ENCODE assay signal across 9 cellular contexts in the genomic region with DNA sequence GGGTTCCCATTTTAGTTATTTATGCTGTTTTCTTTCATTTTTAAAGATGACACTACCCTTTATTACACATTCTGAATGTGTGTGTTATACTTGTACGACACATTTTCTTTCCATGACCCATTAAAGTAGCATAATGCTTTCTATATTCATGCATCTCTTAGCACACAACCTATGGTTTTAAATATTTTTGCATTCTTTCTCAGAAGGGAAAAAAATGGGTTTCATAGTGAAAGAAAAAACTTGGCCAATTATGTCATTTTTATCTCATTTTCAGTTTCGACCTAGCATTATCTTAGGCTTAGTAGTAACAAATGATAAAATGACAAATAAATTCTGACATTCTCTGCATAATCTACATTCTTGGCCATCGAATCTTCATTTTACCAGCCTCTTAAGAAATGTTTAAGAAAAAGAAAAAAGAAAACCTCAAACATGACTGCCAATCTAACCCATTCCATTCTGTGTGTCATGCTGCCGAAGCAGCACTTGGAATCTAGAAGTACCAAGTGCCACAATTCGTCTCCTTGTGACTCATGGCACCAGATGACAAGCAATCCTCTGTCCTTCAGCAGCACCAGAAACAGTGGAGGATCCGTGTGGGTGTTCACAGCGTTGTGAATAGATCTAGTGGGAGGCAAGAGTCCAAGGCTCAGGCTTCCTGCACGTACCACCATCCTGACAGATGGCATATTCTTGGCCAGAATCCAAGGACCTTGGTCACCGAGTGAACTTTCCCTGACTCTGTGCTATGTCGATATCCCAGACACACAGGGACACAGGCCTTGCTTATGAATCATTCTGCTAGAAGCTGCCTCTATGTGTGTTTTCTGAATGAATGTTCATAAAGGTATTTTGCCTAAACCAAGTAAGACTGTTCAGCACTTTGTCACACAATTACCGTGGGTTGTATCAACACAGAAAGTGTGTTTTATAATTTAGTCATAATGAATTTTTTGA.
DNase-seq lines count a peak whose midpoint lies in the region; ATAC-seq and TF ChIP-seq lines count a peak whose summit lies in the region.
"Had no signal": no experiment of that assay in that cellular context is flagged by ENCODE, and none has a peak within 500 bp of the region (broad histone marks: within the 10 kb centered on the region; RNA-seq: fewer than 3 reads in every experiment).

No MANE protein-coding gene starts in this region.

- peak; percentile 1 to 5 for DNase-seq in activated CD4-positive, alpha-beta T cell treated with anti-CD3 and anti-CD28 coated beads, Interleukin-2, amount 50 U/mL, for 48 hours
- DNase-seq in activated CD4-positive, alpha-beta T cell treated with anti-CD3 and anti-CD28 coated beads, Interleukin-2, amount 10 ng/mL, durations not matched to agents 24 days and 14 days, result no peak
- DNase-seq in PC-9, result peak; percentile 81 to 99
- peak; percentile 73 for DNase-seq in occipital lobe (lab: John Stamatoyannopoulos, UW)
- no peak for DNase-seq in GF-D8 (lab: John Stamatoyannopoulos, UW)
- DNase-seq in NCI-H345 (lab: John Stamatoyannopoulos, UW), result no peak
- DNase-seq: CD4-positive, CD25-positive, alpha-beta regulatory T cell had no signal

- peaks cover 5% of the 10 kb centered on the region for H3K9me3 Mint-ChIP-seq in activated CD4-positive, alpha-beta T cell treated with anti-CD3 and anti-CD28 coated beads, Interleukin-2, amount 10 ng/mL, durations not matched to agents 24 days and 14 days

- no peaks in the 10 kb centered on the region for H3K9me2 ChIP-seq in PC-9 (ENCODE audit: insufficient read depth)

- H3K27ac ChIP-seq in PC-9, result peak overlapping the region; percentile 94

- CTCF ChIA-PET in PC-9 (lab: Charles Lee), result no interaction called here

- H3K27me3 ChIP-seq in PC-9 (ENCODE audit: insufficient read depth, low read depth), result no peaks in the 10 kb centered on the region

- H3K4me3 Mint-ChIP-seq in activated CD4-positive, alpha-beta T cell treated with anti-CD3 and anti-CD28 coated beads, Interleukin-2, amount 10 ng/mL, durations not matched to agents 24 days and 14 days, result no peak overlapping the region

- no peak overlapping the region for H2AFZ ChIP-seq in PC-9

- H3F3A ChIP-seq in PC-9 (ENCODE audit: insufficient read depth, low read depth), result peaks cover 29% of the 10 kb centered on the region

- H4K20me1 ChIP-seq in PC-9 (ENCODE audit: insufficient read depth), result no peaks in the 10 kb centered on the region

- intact Hi-C loops in activated CD4-positive, alpha-beta T cell treated with anti-CD3 and anti-CD28 coated beads, Interleukin-2, amount 10 ng/mL, durations not matched to agents 24 days and 14 days (cut with micrococcal nuclease), result no loop called here
- intact Hi-C loops in PC-9 (cut with micrococcal nuclease; ENCODE audit: unreplicated experiment), result loop anchor here (1.0 to 5.0 kb wide), 4 partner anchors 85 to 504 kb away; a partner anchor contains a TSS

- no peak overlapping the region for H3K27ac Mint-ChIP-seq in activated CD4-positive, alpha-beta T cell treated with anti-CD3 and anti-CD28 coated beads, Interleukin-2, amount 10 ng/mL, durations not matched to agents 24 days and 14 days
- H3K27ac Mint-ChIP-seq: CD4-positive, CD25-positive, alpha-beta regulatory T cell had no signal

- H3K4me3 ChIP-seq in PC-9, result peak overlapping the region; percentile 43; the same call in 1 of the 2 replicates

- peaks cover 7% of the 10 kb centered on the region for H3K9me3 ChIP-seq in PC-9 (ENCODE audit: insufficient read depth, low read depth)

- BruUV-seq in PC-9 (replicated peaks; lab: Mats Ljungman, UMichigan), result no TSS peak

- H3K4me1 ChIP-seq in PC-9 (replicated peaks; ENCODE audit: insufficient read depth), result peaks cover 35% of the 10 kb centered on the region

- POLR2A ChIA-PET in PC-9 (lab: Charles Lee; ENCODE audit: unreplicated experiment), result no interaction called here

- no peaks in the 10 kb centered on the region for H3K79me2 ChIP-seq in PC-9 (ENCODE audit: low read depth)

- ATAC-seq in HG02981 (IDR thresholded peaks at IDR 0.05; ENCODE audit: unreplicated experiment), result peak; percentile 65
- ATAC-seq in esophagus mucosa, result peak; percentile 71

- H3K4me2 ChIP-seq in PC-9, result peak overlapping the region; percentile 75

- H3K36me3 ChIP-seq in PC-9 (ENCODE audit: low read depth), result no peaks in the 10 kb centered on the region

- H3K4me1 Mint-ChIP-seq in activated CD4-positive, alpha-beta T cell treated with anti-CD3 and anti-CD28 coated beads, Interleukin-2, amount 10 ng/mL, durations not matched to agents 24 days and 14 days, result no peaks in the 10 kb centered on the region
- H3K4me1 Mint-ChIP-seq: CD4-positive, CD25-positive, alpha-beta regulatory T cell had no signal

- no peak for TF ChIP-seq CTCF in PC-9 (conservative IDR thresholded peaks at IDR 0.05)

- H3K36me3 Mint-ChIP-seq in activated CD4-positive, alpha-beta T cell treated with anti-CD3 and anti-CD28 coated beads, Interleukin-2, amount 10 ng/mL, durations not matched to agents 24 days and 14 days (ENCODE audit: low read depth), result no peaks in the 10 kb centered on the region
- H3K36me3 Mint-ChIP-seq: CD4-positive, CD25-positive, alpha-beta regulatory T cell had no signal

- H3K27me3 Mint-ChIP-seq in activated CD4-positive, alpha-beta T cell treated with anti-CD3 and anti-CD28 coated beads, Interleukin-2, amount 10 ng/mL, durations not matched to agents 24 days and 14 days, result no peaks in the 10 kb centered on the region
- H3K27me3 Mint-ChIP-seq: CD4-positive, CD25-positive, alpha-beta regulatory T cell had no signal

Comparison
In these comparisons a context has a peak if more than half of its experiments do, and no peak if none do; other contexts are left out.
1. DNase-seq: peak in activated CD4-positive, alpha-beta T cell treated with anti-CD3 and anti-CD28 coated beads, Interleukin-2, amount 50 U/mL, for 48 hours (2 of 2), PC-9 (2 of 2) and occipital lobe (single experiment); none in activated CD4-positive, alpha-beta T cell treated with anti-CD3 and anti-CD28 coated beads, Interleukin-2, amount 10 ng/mL, durations not matched to agents 24 days and 14 days (single experiment), GF-D8 (single experiment) and NCI-H345 (single experiment).